ENCODE assay signal across 8 cellular contexts in the genomic region with DNA sequence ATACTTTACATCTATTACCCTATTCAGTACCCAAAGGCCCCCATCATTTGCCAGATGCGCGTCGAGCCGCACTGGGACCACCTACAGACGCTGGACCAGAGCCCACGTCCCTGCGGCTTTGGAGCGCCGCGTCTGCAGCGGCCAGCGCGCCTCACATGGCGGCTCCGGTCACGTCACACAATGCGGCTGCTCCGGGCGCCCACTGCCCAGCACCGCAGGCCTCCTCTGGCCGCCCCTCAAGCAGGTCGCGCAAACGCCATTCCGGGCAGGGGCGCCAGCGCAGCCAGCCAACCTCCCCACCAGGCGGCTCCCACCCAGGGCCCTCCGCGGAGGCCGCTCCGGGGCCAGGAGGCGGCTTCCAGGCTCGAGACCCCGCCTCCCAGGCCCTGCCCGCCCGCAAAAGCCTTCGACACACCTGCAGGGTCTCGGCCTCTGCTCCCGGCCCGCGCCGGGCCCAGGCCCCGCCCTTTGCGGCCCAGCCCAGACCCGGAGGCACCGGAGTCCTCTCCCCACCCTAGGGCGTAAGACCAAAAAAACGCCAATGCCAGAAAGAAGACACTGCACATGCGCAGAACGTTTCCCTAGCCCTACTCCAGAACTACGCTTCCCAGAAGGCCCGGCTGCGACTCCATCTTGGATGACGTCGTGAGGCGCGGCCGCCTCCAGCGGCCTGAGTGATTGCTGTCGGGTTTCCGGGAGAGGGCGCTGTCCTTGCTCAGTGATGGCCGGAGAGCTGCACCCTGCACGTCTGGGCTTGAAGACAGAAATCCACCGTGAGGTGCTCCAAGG. TPM values are rescaled to one million over a fixed set of nuclear protein-coding genes. Genes with fewer than 3 reads are reported as not detected.
DNase-seq lines count a peak whose midpoint lies in the region; ATAC-seq and TF ChIP-seq lines count a peak whose summit lies in the region.

A gene (minus strand): TSS at position 557 of the 789 bp plus-strand sequence. CDS start 4,925 bp downstream, outside the sequence.

- H3K4me3 ChIP-seq in GM23338 (peak within 1 kb of the TSS; percentile 63), fibroblast of mammary gland (ENCODE audit: control insufficient read depth, low read depth, low read length) (peak within 1 kb of the TSS; percentile 80)

- peak within 1 kb of the TSS; percentile 98 for H2AFZ ChIP-seq in GM23338

- H3K27me3 Mint-ChIP-seq in GM23338 (ENCODE audit: insufficient read depth, low read depth, poor library complexity), result no peaks in the 10 kb centered on the region
- H3K27me3 Mint-ChIP-seq in activated T-helper 2 cell treated with anti-CD3 and anti-CD28 coated beads, Interferon-gamma antibody, Interleukin-2, Interleukin-4, amounts not matched to agents 10 μg/mL and 5 μg/mL and 100 μg/mL, durations not matched to agents 14 hours and 24 hours and 36 hours (ENCODE audit: low read depth), result no peaks in the 10 kb centered on the region
- no peaks in the 10 kb centered on the region for H3K27me3 Mint-ChIP-seq in naive thymus-derived CD8-positive, alpha-beta T cell

- peak within 1 kb of the TSS; percentile 87 for H3K4me2 ChIP-seq in GM23338

- peaks cover 10% of the 10 kb centered on the region; the same call in 2 of the 3 replicates for H3K36me3 Mint-ChIP-seq in GM23338 (ENCODE audit: low read depth)
- H3K36me3 Mint-ChIP-seq in activated T-helper 2 cell treated with anti-CD3 and anti-CD28 coated beads, Interferon-gamma antibody, Interleukin-2, Interleukin-4, amounts not matched to agents 10 μg/mL and 5 μg/mL and 100 μg/mL, durations not matched to agents 14 hours and 24 hours and 36 hours (ENCODE audit: low read depth), result peaks cover 36% of the 10 kb centered on the region
- peaks cover 0 to 6% (median 5%) of the 10 kb centered on the region in 3 donors for H3K36me3 Mint-ChIP-seq in naive thymus-derived CD8-positive, alpha-beta T cell

- no peaks in the 10 kb centered on the region for H4K20me1 ChIP-seq in GM23338 (replicated peaks; ENCODE audit: insufficient read depth)

- H3K79me2 ChIP-seq in GM23338 (replicated peaks; ENCODE audit: insufficient read depth), result no peaks in the 10 kb centered on the region

- H3K4me3 Mint-ChIP-seq in GM23338, result peak within 1 kb of the TSS; percentile 86
- peak within 1 kb of the TSS; percentile 91 for H3K4me3 Mint-ChIP-seq in activated T-helper 2 cell treated with anti-CD3 and anti-CD28 coated beads, Interferon-gamma antibody, Interleukin-2, Interleukin-4, amounts not matched to agents 10 μg/mL and 5 μg/mL and 100 μg/mL, durations not matched to agents 14 hours and 24 hours and 36 hours (ENCODE audit: low read depth)
- peak within 1 kb of the TSS; percentile 83 to 98 (median 94) for H3K4me3 Mint-ChIP-seq in naive thymus-derived CD8-positive, alpha-beta T cell

- H3K27me3 ChIP-seq in GM23338 (ENCODE audit: insufficient read depth), result no peaks in the 10 kb centered on the region

- H3K27ac ChIP-seq in GM23338 (ENCODE audit: low read depth), result peak within 1 kb of the TSS; percentile 40; the same call in 1 of the 2 replicates

- DNase-seq in EL (peak; percentile 98), GM23338 (ENCODE audit: low spot score) (peak; percentile 99), LHCN-M2 (ENCODE audit: low read depth) (peak; percentile 98), RPMI7951 (ENCODE audit: low read depth) (peak; percentile 97), fibroblast of mammary gland (ENCODE audit: low read depth) (peak; percentile 98)
- peak; percentile 96 for DNase-seq in activated T-helper 2 cell treated with anti-CD3 and anti-CD28 coated beads, Interferon-gamma antibody, Interleukin-2, Interleukin-4, amounts not matched to agents 10 μg/mL and 5 μg/mL and 100 μg/mL, durations not matched to agents 14 hours and 24 hours and 36 hours (ENCODE audit: low spot score)
- peak; percentile 94 to 99 (median 97) for DNase-seq in naive thymus-derived CD8-positive, alpha-beta T cell
- peak; percentile 86 to 97 (median 96) for DNase-seq in stimulated activated naive CD4-positive, alpha-beta T cell (lab: John Stamatoyannopoulos, UW)

- H3K27ac Mint-ChIP-seq in GM23338, result peak within 1 kb of the TSS; percentile 88
- peak within 1 kb of the TSS; percentile 97 for H3K27ac Mint-ChIP-seq in activated T-helper 2 cell treated with anti-CD3 and anti-CD28 coated beads, Interferon-gamma antibody, Interleukin-2, Interleukin-4, amounts not matched to agents 10 μg/mL and 5 μg/mL and 100 μg/mL, durations not matched to agents 14 hours and 24 hours and 36 hours
- H3K27ac Mint-ChIP-seq in naive thymus-derived CD8-positive, alpha-beta T cell, result peak within 1 kb of the TSS; percentile 92 to 99 (median 96)

- POLR2A ChIA-PET in naive thymus-derived CD8-positive, alpha-beta T cell (lab: Charles Lee), result interaction anchor here (0.8 to 3.0 kb wide), 11 partner anchors 26 to 426 kb away, joined by 3 to 29 read pairs (median 5); a partner anchor contains a TSS

- no peaks in the 10 kb centered on the region; the same call in 2 of the 3 replicates for H3K4me1 Mint-ChIP-seq in GM23338
- H3K4me1 Mint-ChIP-seq in activated T-helper 2 cell treated with anti-CD3 and anti-CD28 coated beads, Interferon-gamma antibody, Interleukin-2, Interleukin-4, amounts not matched to agents 10 μg/mL and 5 μg/mL and 100 μg/mL, durations not matched to agents 14 hours and 24 hours and 36 hours (ENCODE audit: low read depth), result peaks cover 19% of the 10 kb centered on the region
- peaks cover 7 to 29% (median 26%) of the 10 kb centered on the region in 4 donors for H3K4me1 Mint-ChIP-seq in naive thymus-derived CD8-positive, alpha-beta T cell

- TF ChIP-seq CTCF in GM23338 (conservative IDR thresholded peaks at IDR 0.05; ENCODE audit: low read depth in 2 of 2) (peak; percentile 75 to 78), fibroblast of mammary gland (conservative IDR thresholded peaks at IDR 0.05; ENCODE audit: control insufficient read depth, insufficient read depth, low read depth, low read length) (peak; percentile 91)

- no peaks in the 10 kb centered on the region for H3K4me1 ChIP-seq in GM23338 (ENCODE audit: insufficient read depth)

- intact Hi-C loops in activated T-helper 2 cell treated with anti-CD3 and anti-CD28 coated beads, Interferon-gamma antibody, Interleukin-2, Interleukin-4, amounts not matched to agents 10 μg/mL and 5 μg/mL and 100 μg/mL, durations not matched to agents 14 hours and 24 hours and 36 hours (cut with micrococcal nuclease), result loop anchor here (1.0 to 10.0 kb wide), 5 partner anchors 35 to 427 kb away; a partner anchor contains a TSS

- ATAC-seq in GM23338, result peak; percentile 97
- peak; percentile 87 to 89 for ATAC-seq in naive thymus-derived CD8-positive, alpha-beta T cell

- H3K36me3 ChIP-seq in GM23338 (ENCODE audit: insufficient read depth), result no peaks in the 10 kb centered on the region

- no peaks in the 10 kb centered on the region for H3K9me2 ChIP-seq in GM23338 (ENCODE audit: insufficient read depth)

- peaks cover 63% of the 10 kb centered on the region for H3K9me3 Mint-ChIP-seq in GM23338
- peaks cover 16% of the 10 kb centered on the region for H3K9me3 Mint-ChIP-seq in activated T-helper 2 cell treated with anti-CD3 and anti-CD28 coated beads, Interferon-gamma antibody, Interleukin-2, Interleukin-4, amounts not matched to agents 10 μg/mL and 5 μg/mL and 100 μg/mL, durations not matched to agents 14 hours and 24 hours and 36 hours
- H3K9me3 Mint-ChIP-seq in naive thymus-derived CD8-positive, alpha-beta T cell, result no peaks in the 10 kb centered on the region

- H3F3A ChIP-seq in GM23338 (replicated peaks; ENCODE audit: low read depth), result no peaks in the 10 kb centered on the region

TF ChIP-seq in GM23338, 12 proteins besides CTCF, POLR2A, EP300 and RAD21:
- TF ChIP-seq POLR2AphosphoS5 (IDR thresholded peaks at IDR 0.05; ENCODE audit: low read depth) (peak; percentile 60), NANOG (IDR thresholded peaks at IDR 0.05; ENCODE audit: borderline replicate concordance) (no peak), EZH2phosphoT487 (IDR thresholded peaks at IDR 0.05; ENCODE audit: unreplicated experiment) (no peak), CREB1 (CRISPR knock-in tag; IDR thresholded peaks at IDR 0.05; ENCODE audit: low read depth) (peak; percentile 93)
- TF ChIP-seq, protein P1, sequence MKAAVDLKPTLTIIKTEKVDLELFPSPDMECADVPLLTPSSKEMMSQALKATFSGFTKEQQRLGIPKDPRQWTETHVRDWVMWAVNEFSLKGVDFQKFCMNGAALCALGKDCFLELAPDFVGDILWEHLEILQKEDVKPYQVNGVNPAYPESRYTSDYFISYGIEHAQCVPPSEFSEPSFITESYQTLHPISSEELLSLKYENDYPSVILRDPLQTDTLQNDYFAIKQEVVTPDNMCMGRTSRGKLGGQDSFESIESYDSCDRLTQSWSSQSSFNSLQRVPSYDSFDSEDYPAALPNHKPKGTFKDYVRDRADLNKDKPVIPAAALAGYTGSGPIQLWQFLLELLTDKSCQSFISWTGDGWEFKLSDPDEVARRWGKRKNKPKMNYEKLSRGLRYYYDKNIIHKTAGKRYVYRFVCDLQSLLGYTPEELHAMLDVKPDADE (IDR thresholded peaks at IDR 0.05), result peak; percentile 79

RNA-seq across cellular contexts. Expression of the gene that starts here (rescaled TPM):
- total RNA-seq in GM23338 (2014; rRNA removed; shearing (Covaris generic)), result 0.76 and 2.7 TPM in 2 replicates
- 0.23 TPM in 1 of 2 replicates, not detected in the other for polyA plus RNA-seq in GM23338 (2016; fragmentation: Nextera tagmentation; extraction: Ambion mirVana)
- total RNA-seq in LHCN-M2 (2014; rRNA removed), result 9.6 TPM in 2 replicates
- 2.4 TPM for polyA plus RNA-seq in LHCN-M2 (2012)
- total RNA-seq in RPMI7951 (2014; rRNA removed; shearing (Covaris generic)), result 5.9 and 6.8 TPM in 2 replicates
- total RNA-seq in activated T-helper 2 cell treated with anti-CD3 and anti-CD28 coated beads, Interferon-gamma antibody, Interleukin-2, Interleukin-4, amounts not matched to agents 10 μg/mL and 5 μg/mL and 100 μg/mL, durations not matched to agents 14 hours and 24 hours and 36 hours, result 7.2 and 9.0 TPM in 2 replicates
- total RNA-seq in naive thymus-derived CD8-positive, alpha-beta T cell, result 10 to 100 TPM in 1 of 2 experiments, 1 to 10 TPM in 1; 9.6 to 11.0 TPM
- 1 to 10 TPM; 3.6 to 5.9 (median 5.3) TPM for polyA plus RNA-seq in naive thymus-derived CD8-positive, alpha-beta T cell

Comparison
In these comparisons a context has a peak if more than half of its experiments do, and no peak if none do; other contexts are left out.
1. Peak in every context shown above with its lines: DNase-seq, ATAC-seq, H3K4me3 ChIP-seq and H3K27ac ChIP-seq.